In the genomic region with DNA sequence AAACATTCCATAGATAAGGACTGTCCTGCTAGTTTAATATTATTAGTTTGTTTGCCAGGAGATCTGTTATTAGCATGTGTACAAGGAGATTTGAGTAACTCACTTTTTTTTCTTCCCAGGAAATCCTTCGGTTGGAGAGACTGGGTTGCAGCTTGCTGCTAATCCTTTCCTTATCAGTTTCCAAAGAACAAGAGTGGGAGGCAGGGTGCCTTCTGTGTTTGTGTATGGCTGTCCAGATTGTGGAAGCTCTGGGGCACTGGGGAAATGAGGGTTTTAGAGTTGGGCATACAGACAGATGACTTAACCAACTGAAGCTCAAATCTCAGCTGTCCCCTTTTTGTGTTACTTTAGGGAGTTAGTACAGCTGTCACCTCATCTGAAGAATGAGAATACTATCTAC, we compare ENCODE assay signal across 1 cellular context.
TF ChIP-seq lines count a peak whose summit lies in the region.

No MANE protein-coding gene starts in this region.

TF ChIP-seq in A549, 52 proteins besides CTCF, POLR2A, EP300 and RAD21 (continued from another document):
- TF ChIP-seq, protein P1, sequence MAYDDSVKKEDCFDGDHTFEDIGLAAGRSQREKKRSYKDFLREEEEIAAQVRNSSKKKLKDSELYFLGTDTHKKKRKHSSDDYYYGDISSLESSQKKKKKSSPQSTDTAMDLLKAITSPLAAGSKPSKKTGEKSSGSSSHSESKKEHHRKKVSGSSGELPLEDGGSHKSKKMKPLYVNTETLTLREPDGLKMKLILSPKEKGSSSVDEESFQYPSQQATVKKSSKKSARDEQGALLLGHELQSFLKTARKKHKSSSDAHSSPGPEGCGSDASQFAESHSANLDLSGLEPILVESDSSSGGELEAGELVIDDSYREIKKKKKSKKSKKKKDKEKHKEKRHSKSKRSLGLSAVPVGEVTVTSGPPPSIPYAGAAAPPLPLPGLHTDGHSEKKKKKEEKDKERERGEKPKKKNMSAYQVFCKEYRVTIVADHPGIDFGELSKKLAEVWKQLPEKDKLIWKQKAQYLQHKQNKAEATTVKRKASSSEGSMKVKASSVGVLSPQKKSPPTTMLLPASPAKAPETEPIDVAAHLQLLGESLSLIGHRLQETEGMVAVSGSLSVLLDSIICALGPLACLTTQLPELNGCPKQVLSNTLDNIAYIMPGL (CRISPR knock-in tag; IDR thresholded peaks at IDR 0.05; ENCODE audit: borderline replicate concordance) = no peak
- TF ChIP-seq ZNF302 (CRISPR knock-in tag; IDR thresholded peaks at IDR 0.05) (no peak), MYC (IDR thresholded peaks at IDR 0.05; ENCODE audit: borderline replicate concordance, low read length) (no peak), HOXB5 (CRISPR knock-in tag; IDR thresholded peaks at IDR 0.05) (no peak), TP53 (CRISPR knock-in tag; IDR thresholded peaks at IDR 0.05) (no peak), MAFK (IDR thresholded peaks at IDR 0.05; ENCODE audit: partially characterized antibody) (no peak), PHF8 (IDR thresholded peaks at IDR 0.05; ENCODE audit: borderline replicate concordance, low read depth) (no peak)
